In genomic region chr1:32334864-32335618, GRCh38 we compare ENCODE assay signal across 8 cellular contexts. TPM values are rescaled to one million over a fixed set of nuclear protein-coding genes. Genes with fewer than 3 reads are reported as not detected.
DNase-seq lines count a peak whose midpoint lies in the region; ATAC-seq and TF ChIP-seq lines count a peak whose summit lies in the region.

No MANE protein-coding gene starts in this region.

- no CpG with 5 or more reads among the region's 56 CpGs for WGBS in trophoblast cell (ENCODE audit: extremely low coverage, insufficient coverage, insufficient read length)

- H3K18ac ChIP-seq in trophoblast cell (ENCODE audit: low read length) = peak overlapping the region; percentile 37

- H2BK120ac ChIP-seq in trophoblast cell (ENCODE audit: insufficient read depth, low read length, poor library complexity) = no peak overlapping the region

- peak overlapping the region; percentile 96 for H3K9ac ChIP-seq in trophoblast cell (ENCODE audit: low read length)

- H3K36me3 ChIP-seq in Peyer's patch (peaks cover 0 to 28% (median 0%) of the 10 kb centered on the region in 3 donors), trophoblast cell (ENCODE audit: control insufficient read depth in 1 of 2, insufficient read depth in 2 of 2, low read length in 2 of 2) (peaks cover 30 to 40% of the 10 kb centered on the region in 2 experiments)

- H3K14ac ChIP-seq in trophoblast cell (ENCODE audit: low read length) = peak overlapping the region; percentile 50

- H2AK5ac ChIP-seq in trophoblast cell (ENCODE audit: low read length) = no peak overlapping the region

- H3K9me3 ChIP-seq in Peyer's patch (no peaks in the 10 kb centered on the region), trophoblast cell (ENCODE audit: insufficient read depth, low read depth, low read length) (no peaks in the 10 kb centered on the region)

- peaks cover 0 to 39% (median 28%) of the 10 kb centered on the region in 4 donors for H3K4me1 ChIP-seq in Peyer's patch
- H3K4me1 ChIP-seq in trophoblast cell (ENCODE audit: control insufficient read depth in 1 of 2, insufficient read depth in 2 of 2, low read length in 2 of 2) = peaks cover 57 to 63% of the 10 kb centered on the region in 2 experiments

- H3K4me2 ChIP-seq in trophoblast cell (ENCODE audit: low read length) = peak overlapping the region; percentile 76

- H3K27me3 ChIP-seq in Peyer's patch = no peaks in the 10 kb centered on the region
- H3K27me3 ChIP-seq in trophoblast cell (ENCODE audit: insufficient read depth, low read length) = no peaks in the 10 kb centered on the region

- H4K91ac ChIP-seq in trophoblast cell (ENCODE audit: low read depth, low read length) = peak overlapping the region; percentile 95

- DNase-seq in D341Med (ENCODE audit: low spot score) = peak; percentile 89
- DNase-seq in Peyer's patch = peak; percentile 72 to 82 (median 77)
- peak; percentile 48 for DNase-seq in activated gamma-delta T cell treated with anti-CD3 and anti-CD28 coated beads, Interleukin-2, amount 50 U/mL, for 16 hours (ENCODE audit: low read depth)
- peak; percentile 73 for DNase-seq in Right ventricle myocardium superior
- DNase-seq in trophoblast cell = peak in 1 of 2 donors; percentile 54
- DNase-seq in cerebellar cortex (ENCODE audit: low spot score) = no peak

- no peak overlapping the region for H2BK12ac ChIP-seq in trophoblast cell (ENCODE audit: low read length)

- H3K4me3 ChIP-seq in Peyer's patch (peak overlapping the region; percentile 65 to 95 (median 79)), trophoblast cell (ENCODE audit: low read depth, low read length) (peak overlapping the region; percentile 96)

- peaks cover 16% of the 10 kb centered on the region for H3K79me2 ChIP-seq in trophoblast cell (ENCODE audit: control insufficient read depth, insufficient read depth, low read length, poor library complexity)

- H3K23ac ChIP-seq in trophoblast cell (ENCODE audit: low read length) = no peak overlapping the region

- peak overlapping the region; percentile 23 for H2BK5ac ChIP-seq in trophoblast cell (ENCODE audit: low read depth, low read length, poor library complexity)

- peak overlapping the region; percentile 87 for H3K4ac ChIP-seq in trophoblast cell (ENCODE audit: low read depth, low read length)

- no peak overlapping the region for H4K12ac ChIP-seq in trophoblast cell (ENCODE audit: low read depth, low read length)

- no peak overlapping the region for H2AFZ ChIP-seq in trophoblast cell (ENCODE audit: insufficient read depth, low read length, poor library complexity)

- intact Hi-C loops in Right ventricle myocardium superior (cut with DNase I) = loop anchor here (2.0 kb wide), 1 partner anchor 28 kb away; the partner anchor contains the start of genes FAM229A and TSSK3

- ATAC-seq in HG02571 (IDR thresholded peaks at IDR 0.05; ENCODE audit: unreplicated experiment) (peak; percentile 15), Right ventricle myocardium superior (ENCODE audit: poor library complexity) (peak; percentile 47), GM21447 (IDR thresholded peaks at IDR 0.05; ENCODE audit: unreplicated experiment) (no peak)

- H3K27ac ChIP-seq in Peyer's patch (peak overlapping the region; percentile 62 to 94 (median 78)), trophoblast cell (ENCODE audit: low read depth, low read length) (peak overlapping the region; percentile 73)

- no peak overlapping the region for H4K8ac ChIP-seq in trophoblast cell (ENCODE audit: low read depth, low read length)

- TF ChIP-seq POLR2A in Peyer's patch (IDR thresholded peaks at IDR 0.05) = no peak

- H3K79me1 ChIP-seq in trophoblast cell (ENCODE audit: low read length) = peaks cover 32% of the 10 kb centered on the region

- TF ChIP-seq CTCF in Peyer's patch (IDR thresholded peaks at IDR 0.05) = peak; percentile 58 to 85 (median 64)

RNA-seq across cellular contexts. Expression of gene MARCKSL1, which starts 1.0 kb away (rescaled TPM):
- total RNA-seq in Peyer's patch (10 to 100 TPM; 19.1 to 51.2 (median 35.9) TPM), Right ventricle myocardium superior (16.1 TPM)
- polyA plus RNA-seq in trophoblast cell (2013) = 437 and 455 TPM in 2 replicates

RNA-seq across cellular contexts. Expression of gene FAM229A, which starts 27.2 kb away (rescaled TPM):
- total RNA-seq in Peyer's patch (10 to 100 TPM; 15.7 to 44.5 (median 25.6) TPM), Right ventricle myocardium superior (1.7 TPM)
- polyA plus RNA-seq in trophoblast cell (2013) = 5.0 and 5.5 TPM in 2 replicates

RNA-seq across cellular contexts. Expression of gene TSSK3, which starts 27.3 kb away (rescaled TPM):
- total RNA-seq in Peyer's patch = 1 to 10 TPM in 1 of 4 donors, not detected in 3; 5.2 TPM
- total RNA-seq in Right ventricle myocardium superior = 1.0 TPM
- 0.61 and 0.67 TPM in 2 replicates for polyA plus RNA-seq in trophoblast cell (2013)

RNA-seq across cellular contexts. Expression of gene HDAC1, which starts 43.2 kb away (rescaled TPM):
- total RNA-seq in Peyer's patch (100 to 1,000 TPM in 3 of 4 donors, 10 to 100 TPM in 1; 93.0 to 147 (median 122) TPM), Right ventricle myocardium superior (41.0 TPM)
- polyA plus RNA-seq in trophoblast cell (2013) = 58.2 and 60.3 TPM in 2 replicates

RNA-seq across cellular contexts. Expression of gene BSDC1, which starts 59.2 kb away (rescaled TPM):
- 100 to 1,000 TPM in 3 of 4 donors, 10 to 100 TPM in 1; 89.1 to 140 (median 109) TPM for total RNA-seq in Peyer's patch
- 43.7 TPM for total RNA-seq in Right ventricle myocardium superior
- 41.3 and 43.8 TPM in 2 replicates for polyA plus RNA-seq in trophoblast cell (2013)
